Comparison of ENCODE assay signal across 17 cellular contexts in the genomic region with DNA sequence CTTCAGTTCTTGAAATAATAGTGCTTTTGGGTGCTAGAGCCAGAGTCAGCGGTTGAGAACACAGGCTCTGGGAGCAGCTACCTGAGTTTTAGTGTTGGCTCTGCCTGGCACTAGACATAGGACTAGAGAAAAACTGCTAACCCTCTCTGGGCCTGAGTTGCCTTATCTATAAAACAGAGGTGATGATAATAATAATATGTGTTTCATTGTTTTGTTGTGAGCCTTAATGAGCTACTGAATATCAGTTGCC.
DNase-seq lines count a peak whose midpoint lies in the region; ATAC-seq, FAIRE-seq and TF ChIP-seq lines count a peak whose summit lies in the region.
"Had no signal": no experiment of that assay in that cellular context is flagged by ENCODE, and none has a peak within 500 bp of the region (broad histone marks: within the 10 kb centered on the region; RNA-seq: fewer than 3 reads in every experiment).

No MANE protein-coding gene starts in this region.

- H3K79me1 ChIP-seq in IMR-90 (ENCODE audit: low read depth in 1 of 2, low read length in 2 of 2) = peaks cover 7 to 12% of the 10 kb centered on the region in 2 experiments; a peak in 3 of 4 replicates

- peak overlapping the region; percentile 37; the same call in 1 of the 3 replicates for H2BK15ac ChIP-seq in IMR-90 (ENCODE audit: low read depth, low read length)

- H3K27me3 ChIP-seq in IMR-90 (ENCODE audit: control insufficient read depth, insufficient read depth, low read length) (no peaks in the 10 kb centered on the region), astrocyte (ENCODE audit: insufficient read depth, low read length) (no peaks in the 10 kb centered on the region), spleen (replicated peaks in 1 of 7) (no peaks in the 10 kb centered on the region)

- H3K79me2 ChIP-seq in astrocyte (ENCODE audit: insufficient read depth, low read length) = no peaks in the 10 kb centered on the region

- no peak overlapping the region for H2BK120ac ChIP-seq in IMR-90 (ENCODE audit: low read depth, low read length)

- intact Hi-C loops in IMR-90 (cut with micrococcal nuclease) (no loop called here), spleen (cut with DNase I; ENCODE audit: low total_unique reads) (no loop called here)

- peak overlapping the region; percentile 0 for H3K4me3 Mint-ChIP-seq in activated T-cell treated with anti-CD3 and anti-CD28 coated beads, Interleukin-2, amount 50 U/mL, for 24 hours
- no peak overlapping the region for H3K4me3 Mint-ChIP-seq in astrocyte (ENCODE audit: unreplicated experiment)
- H3K4me3 Mint-ChIP-seq: brain had no signal

- H3K9me1 ChIP-seq in IMR-90 (ENCODE audit: insufficient read depth, low read length) = no peaks in the 10 kb centered on the region; the same call in 1 of the 2 replicates

- CTCF ChIA-PET in IMR-90 (lab: Yijun Ruan, JAX) = interaction anchor here (0.6 kb wide), 1 partner anchor 187 kb away, joined by 3 read pairs; no protein-coding TSS in a partner anchor

- peaks cover 23% of the 10 kb centered on the region for H3K4me1 Mint-ChIP-seq in activated T-cell treated with anti-CD3 and anti-CD28 coated beads, Interleukin-2, amount 50 U/mL, for 24 hours (ENCODE audit: low read depth)
- H3K4me1 Mint-ChIP-seq in astrocyte (ENCODE audit: low read depth, unreplicated experiment) = no peaks in the 10 kb centered on the region

- WGBS in IMR-90 (ENCODE audit: extremely low coverage in 2 of 2, insufficient read length in 1 of 2), 2 experiments = no CpG with 5 or more reads among the region's 1 CpG
- WGBS in spleen, 5 donors = 64 to 90% (median 76%) methylated on average over 1 of the region's 1 CpG

- H2AK9ac ChIP-seq in IMR-90 (replicated peaks; ENCODE audit: low read depth, low read length, poor library complexity) = no peak overlapping the region

- H3K4me1 ChIP-seq in IMR-90 (ENCODE audit: control insufficient read depth, insufficient read depth, low read length) = peaks cover 7% of the 10 kb centered on the region
- H3K4me1 ChIP-seq in astrocyte (ENCODE audit: insufficient read depth, low read length) = peaks cover 14% of the 10 kb centered on the region
- peaks cover 0 to 20% (median 9%) of the 10 kb centered on the region in 6 donors for H3K4me1 ChIP-seq in spleen

- no peaks in the 10 kb centered on the region for H3K9me3 Mint-ChIP-seq in activated T-cell treated with anti-CD3 and anti-CD28 coated beads, Interleukin-2, amount 50 U/mL, for 24 hours
- no peaks in the 10 kb centered on the region for H3K9me3 Mint-ChIP-seq in astrocyte (ENCODE audit: unreplicated experiment)
- H3K9me3 Mint-ChIP-seq: activated T-helper 2 cell treated with anti-CD3 and anti-CD28 coated beads, Interferon-gamma antibody, Interleukin-2, Interleukin-4, amounts not matched to agents 10 μg/mL and 5 μg/mL and 100 μg/mL, durations not matched to agents 14 hours and 24 hours and 36 hours; brain had no signal

- H3K36me3 Mint-ChIP-seq in activated T-cell treated with anti-CD3 and anti-CD28 coated beads, Interleukin-2, amount 50 U/mL, for 24 hours (ENCODE audit: low read depth) = no peaks in the 10 kb centered on the region
- peaks cover 2% of the 10 kb centered on the region for H3K36me3 Mint-ChIP-seq in astrocyte (ENCODE audit: low read depth, unreplicated experiment)

- H3K4ac ChIP-seq in IMR-90 (ENCODE audit: low read depth, low read length) = no peak overlapping the region

- H3K27ac ChIP-seq in IMR-90 (ENCODE audit: insufficient read depth, low read length) (peak overlapping the region; percentile 65; the same call in 1 of the 2 replicates), astrocyte (ENCODE audit: low read depth, low read length) (peak overlapping the region; percentile 37), spleen (peak overlapping the region in 7 of 8 donors; percentile 33 to 73 (median 50))
- H3K27ac ChIP-seq: WERI-Rb-1 had no signal

- no peak overlapping the region for H3K4me3 ChIP-seq in IMR-90 (ENCODE audit: insufficient read depth, low read depth, low read length)
- peak overlapping the region; percentile 46 for H3K4me3 ChIP-seq in astrocyte (ENCODE audit: insufficient read depth, low read depth, low read length)
- peak overlapping the region in 2 of 8 donors; percentile 18 to 35 for H3K4me3 ChIP-seq in spleen

- in situ Hi-C loops in IMR-90 (cut with MboI; ENCODE audit: low sequenced_read_pairs) = no loop called here

- peak overlapping the region; percentile 83 for H3K27ac Mint-ChIP-seq in activated T-cell treated with anti-CD3 and anti-CD28 coated beads, Interleukin-2, amount 50 U/mL, for 24 hours
- no peak overlapping the region for H3K27ac Mint-ChIP-seq in astrocyte (ENCODE audit: unreplicated experiment)

- BruUV-seq in IMR-90 (replicated peaks; lab: Mats Ljungman, UMichigan) = no TSS peak

- H3K4me2 ChIP-seq in IMR-90 (ENCODE audit: low read depth, low read length) = peak overlapping the region; percentile 85
- H3K4me2 ChIP-seq in astrocyte (ENCODE audit: low read length) = peak overlapping the region; percentile 78

- dilution Hi-C loops in IMR-90 (cut with HindIII; ENCODE audit: low sequenced_read_pairs, unreplicated experiment) = no loop called here

- no peak overlapping the region for H4K8ac ChIP-seq in IMR-90 (ENCODE audit: low read depth in 2 of 2, low read length in 2 of 2)

- no peak for DNase-seq in activated T-cell treated with anti-CD3 and anti-CD28 coated beads, Interleukin-2, amount 50 U/mL, for 24 hours
- DNase-seq in activated T-cell treated with anti-CD3 and anti-CD28 coated beads for 4 hours = no peak
- no peak for DNase-seq in IMR-90
- no peak for DNase-seq in astrocyte (ENCODE audit: low read depth)
- DNase-seq in spleen = no peak
- no peak for DNase-seq in NCI-H2107 (lab: John Stamatoyannopoulos, UW)
- no peak for DNase-seq in inferior parietal cortex (ENCODE audit: extremely low spot score)
- DNase-seq: GOT3; Karpas-422; NCI-H187 treated with DMSO at 0.1 percent for 48 hours; stimulated activated CD4-positive, alpha-beta T cell treated with anti-CD3 and anti-CD28 coated beads, Interleukin-1b, Interleukin-23, amount 100 ng/mL, for 48 hours; WERI-Rb-1 had no signal

- TF ChIP-seq CTCF in IMR-90 (conservative IDR thresholded peaks at IDR 0.05; ENCODE audit: low read depth, low read length) (no peak), astrocyte (IDR thresholded peaks at IDR 0.05; ENCODE audit: insufficient read depth, low read depth, low read length) (no peak), spleen (IDR thresholded peaks at IDR 0.05 in 8 of 11, conservative IDR thresholded peaks at IDR 0.05 in 3 of 11) (no peak)

- no peak overlapping the region for H3K23ac ChIP-seq in IMR-90 (ENCODE audit: low read depth, low read length)

- H2AK5ac ChIP-seq in IMR-90 (ENCODE audit: low read depth, low read length) = no peak overlapping the region

- H3K9ac ChIP-seq in IMR-90 (ENCODE audit: low read depth, low read length) (no peak overlapping the region), astrocyte (ENCODE audit: low read length) (peak overlapping the region; percentile 52)

- H3K9me3 ChIP-seq in IMR-90 (ENCODE audit: control insufficient read depth, insufficient read depth, low read length) (no peaks in the 10 kb centered on the region), astrocyte (ENCODE audit: insufficient read depth, low read depth, low read length) (no peaks in the 10 kb centered on the region), spleen (no peaks in the 10 kb centered on the region)

- H3K18ac ChIP-seq in IMR-90 (ENCODE audit: low read depth, low read length) = no peak overlapping the region

- H4K91ac ChIP-seq in IMR-90 (ENCODE audit: insufficient read depth, low read depth, low read length) = no peak overlapping the region

- TF ChIP-seq POLR2A in IMR-90 (IDR thresholded peaks at IDR 0.05; ENCODE audit: low read depth, low read length) = no peak
- no peak for TF ChIP-seq POLR2A in spleen (IDR thresholded peaks at IDR 0.05)

- no peak overlapping the region; the same call in 1 of the 2 replicates for H4K5ac ChIP-seq in IMR-90 (ENCODE audit: low read depth, low read length)

- H3K36me3 ChIP-seq in IMR-90 (ENCODE audit: control insufficient read depth, insufficient read depth, low read length) = no peaks in the 10 kb centered on the region
- no peaks in the 10 kb centered on the region for H3K36me3 ChIP-seq in astrocyte (ENCODE audit: insufficient read depth, low read length)
- no peaks in the 10 kb centered on the region for H3K36me3 ChIP-seq in spleen
- H3K36me3 ChIP-seq: WERI-Rb-1 had no signal

- POLR2A ChIA-PET in IMR-90 (lab: Charles Lee; ENCODE audit: unreplicated experiment) = no interaction called here

- TF ChIP-seq RAD21 in IMR-90 (IDR thresholded peaks at IDR 0.05; ENCODE audit: low read length) = no peak

- H2BK20ac ChIP-seq in IMR-90 (ENCODE audit: low read depth, low read length) = no peak overlapping the region

- no peak for ATAC-seq in IMR-90 (ENCODE audit: low read depth)
- no peak for ATAC-seq in GM21723 (IDR thresholded peaks at IDR 0.05; ENCODE audit: unreplicated experiment)

- H4K20me1 ChIP-seq in IMR-90 (ENCODE audit: insufficient read depth, low read length) = no peaks in the 10 kb centered on the region
- no peaks in the 10 kb centered on the region for H4K20me1 ChIP-seq in astrocyte (ENCODE audit: insufficient read depth, low read length)

- no peaks in the 10 kb centered on the region for H3K27me3 Mint-ChIP-seq in activated T-cell treated with anti-CD3 and anti-CD28 coated beads, Interleukin-2, amount 50 U/mL, for 24 hours
- H3K27me3 Mint-ChIP-seq in astrocyte (ENCODE audit: low read depth, unreplicated experiment) = no peaks in the 10 kb centered on the region
- H3K27me3 Mint-ChIP-seq: brain had no signal

- H3K56ac ChIP-seq in IMR-90 (ENCODE audit: extremely low read depth, insufficient read depth, low read length) = no peak overlapping the region

- H2BK5ac ChIP-seq in IMR-90 (ENCODE audit: low read depth, low read length, poor library complexity, severe bottlenecking) = peak overlapping the region; percentile 17

- H2AFZ ChIP-seq in IMR-90 (replicated peaks; ENCODE audit: low read length, poor library complexity) = no peak overlapping the region
- no peak overlapping the region for H2AFZ ChIP-seq in astrocyte (ENCODE audit: low read depth, low read length)

- H3K14ac ChIP-seq in IMR-90 (replicated peaks; ENCODE audit: low read depth, low read length) = no peak overlapping the region; the same call in 1 of the 2 replicates

- no peak for FAIRE-seq in astrocyte (lab: Jason Lieb, UNC)
- FAIRE-seq: GM12892, keratinocyte had no signal

TF ChIP-seq in IMR-90, 13 proteins besides CTCF, POLR2A, EP300 and RAD21 (continues in another document):
- TF ChIP-seq RFX5 (IDR thresholded peaks at IDR 0.05; ENCODE audit: low read depth, low read length) = no peak
- TF ChIP-seq MAZ (IDR thresholded peaks at IDR 0.05; ENCODE audit: borderline replicate concordance, low read depth, low read length) = no peak
- TF ChIP-seq RCOR1 (IDR thresholded peaks at IDR 0.05; ENCODE audit: insufficient replicate concordance, low read length) = no peak
- no peak for TF ChIP-seq NFE2L2 (IDR thresholded peaks at IDR 0.05; ENCODE audit: low read depth, low read length)
- no peak for TF ChIP-seq CEBPB (IDR thresholded peaks at IDR 0.05; ENCODE audit: low read depth, low read length)
